In the genomic region with DNA sequence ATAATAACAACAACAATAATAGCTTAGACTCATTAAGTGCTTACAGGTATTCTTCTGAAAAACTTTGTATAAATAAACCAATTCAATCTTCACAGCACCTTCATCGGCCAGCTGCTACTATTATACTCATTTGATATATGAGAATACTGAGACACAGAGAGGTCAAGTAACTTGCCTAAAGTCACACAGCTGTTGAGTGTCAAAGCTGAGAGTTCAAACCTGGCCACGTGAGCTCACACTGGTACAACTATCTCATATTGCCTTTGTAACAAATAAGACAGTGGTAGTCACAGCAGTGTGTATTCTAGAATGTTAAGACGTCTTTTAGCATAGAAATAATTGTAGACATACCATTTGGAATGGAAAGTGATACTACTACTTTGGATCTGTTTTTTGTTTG, we compare ENCODE assay signal across 33 cellular contexts.
"Had no signal": no experiment of that assay in that cellular context is flagged by ENCODE, and none has a peak within 500 bp of the region (broad histone marks: within the 10 kb centered on the region; RNA-seq: fewer than 3 reads in every experiment).

No MANE protein-coding gene starts in this region.

- H3K27me3 ChIP-seq: SJSA1 had no signal

- FAIRE-seq: RCC 7860 had no signal

- H2AFZ ChIP-seq: PC-9 had no signal

- H3K4me1 ChIP-seq: SJSA1 had no signal

- H3K4me3 ChIP-seq: PC-9, SJSA1 had no signal

- H3K27ac ChIP-seq: KMS-11, PC-9, RWPE1, SJSA1 had no signal

- H3K9me3 ChIP-seq: SJSA1, SK-N-SH had no signal

- DNase-seq: Kasumi-1, MM.1S, MV-4-11, NCI-H1092, NCI-H1105, NCI-H1436, NCI-H146, NCI-H1694, NCI-H187, NCI-H1930, NCI-H2029 treated with DMSO at 0.1 percent for 48 hours, NCI-H2081 treated with DMSO at 0.1 percent for 48 hours, NCI-H2107, NCI-H2171, NCI-H226, NCI-H446 treated with DMSO at 0.1 percent for 48 hours, NCI-H510A, NCI-H524, NCI-H526, NCI-H69, NCI-H748 treated with DMSO at 0.1 percent for 48 hours, NCI-H82, PC-9, SHP77 treated with DMSO at 0.1 percent for 48 hours, SK-N-SH, SW 1271, T-helper 1 cell had no signal

- H3K36me3 ChIP-seq: SJSA1 had no signal

- H3K4me2 ChIP-seq: KMS-11, PC-9, SK-N-SH had no signal

- ATAC-seq: Panc1, Right ventricle myocardium inferior had no signal

- H3K9ac ChIP-seq: KMS-11, SK-N-SH had no signal
